Comparison of ENCODE assay signal across 18 cellular contexts in the genomic region with DNA sequence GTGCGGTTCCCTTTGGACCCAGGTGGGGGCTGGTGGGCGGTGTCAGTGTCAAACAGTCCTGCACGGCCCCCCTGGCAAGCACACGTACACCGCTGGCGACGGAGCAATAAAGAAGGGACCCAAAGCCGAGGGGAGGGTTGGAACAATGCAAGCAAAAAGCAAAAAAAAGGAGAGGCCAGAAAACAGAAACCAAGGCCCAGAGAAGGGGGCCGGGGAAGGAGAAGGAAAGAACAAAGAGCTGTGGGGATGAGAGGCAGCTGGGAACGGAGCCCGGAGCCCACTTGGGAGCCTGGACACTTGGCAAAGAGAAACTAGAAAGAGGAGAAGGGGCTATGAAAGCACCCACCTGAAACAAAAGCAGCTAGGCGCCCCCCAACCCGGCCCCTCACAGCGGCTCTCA.
DNase-seq lines count a peak whose midpoint lies in the region; ATAC-seq and TF ChIP-seq lines count a peak whose summit lies in the region.
"Had no signal": no experiment of that assay in that cellular context is flagged by ENCODE, and none has a peak within 500 bp of the region (broad histone marks: within the 10 kb centered on the region; RNA-seq: fewer than 3 reads in every experiment).

No MANE protein-coding gene starts in this region.

- peak overlapping the region; percentile 10 for H2BK15ac ChIP-seq in neuronal stem cell (ENCODE audit: low read length)

- H3K18ac ChIP-seq in neuronal stem cell (ENCODE audit: low read length), result peak overlapping the region; percentile 55

- ATAC-seq in GM18505 (IDR thresholded peaks at IDR 0.05; ENCODE audit: unreplicated experiment), result no peak
- no peak for ATAC-seq in GM21786 (IDR thresholded peaks at IDR 0.05; ENCODE audit: unreplicated experiment)
- ATAC-seq: CD8-positive, alpha-beta T cell; Panc1; Right ventricle myocardium inferior had no signal

- TF ChIP-seq CTCF in testis (IDR thresholded peaks at IDR 0.05), result no peak

- H4K8ac ChIP-seq in neuronal stem cell (ENCODE audit: low read depth, low read length), result no peak overlapping the region

- WGBS in ectodermal cell, 2 experiments, result 88% methylated on average over 14 of the region's 14 CpGs
- no CpG with 5 or more reads among the region's 14 CpGs for WGBS in neuronal stem cell (ENCODE audit: extremely low coverage in 2 of 2, insufficient read length in 2 of 2, insufficient replicate concordance in 1 of 2), 2 donors
- 80 to 82% methylated on average over 12 to 14 of the region's 14 CpGs for WGBS in testis, 2 donors

- H3K4ac ChIP-seq in neuronal stem cell (ENCODE audit: low read length), result no peak overlapping the region

- H3K9ac ChIP-seq in BLaER1 (no peak overlapping the region), neuronal stem cell (ENCODE audit: low read depth, low read length, poor library complexity) (no peak overlapping the region)

- intact Hi-C loops in testis (cut with DNase I; ENCODE audit: low total_unique reads), result no loop called here

- no peaks in the 10 kb centered on the region for H3K79me1 ChIP-seq in neuronal stem cell (ENCODE audit: low read depth, low read length)

- peak overlapping the region; percentile 56 for H2AFZ ChIP-seq in neuronal stem cell (ENCODE audit: low read length)

- no peak overlapping the region for H2BK5ac ChIP-seq in neuronal stem cell (ENCODE audit: low read length)

- H3K14ac ChIP-seq in neuronal stem cell (ENCODE audit: low read length), result no peak overlapping the region

- H2AK5ac ChIP-seq in neuronal stem cell (ENCODE audit: low read depth, low read length), result peak overlapping the region; percentile 59

- no peak overlapping the region for H4K91ac ChIP-seq in neuronal stem cell (ENCODE audit: low read depth, low read length, poor library complexity)

- DNase-seq in NCI-H1092 treated with DMSO at 0.1 percent for 48 hours (lab: John Stamatoyannopoulos, UW) (peak; percentile 45), neuronal stem cell (ENCODE audit: low spot score) (no peak), testis (no peak), NCI-H2029 (lab: John Stamatoyannopoulos, UW) (no peak)
- DNase-seq: 8988T; CD8-positive, alpha-beta T cell; Kasumi-1; MM.1S; NCI-H1105 treated with DMSO at 0.1 percent for 48 hours; NCI-H187 treated with DMSO at 0.1 percent for 48 hours; NCI-H510A; NCI-H774 had no signal

- TF ChIP-seq POLR2A in GM18505 (IDR thresholded peaks at IDR 0.05; ENCODE audit: borderline replicate concordance, extremely low read depth, insufficient read depth, insufficient read length), result no peak
- TF ChIP-seq POLR2A in testis (IDR thresholded peaks at IDR 0.05), result no peak

- H3K4me3 ChIP-seq in BLaER1, result no peak overlapping the region
- no peak overlapping the region for H3K4me3 ChIP-seq in ectodermal cell (ENCODE audit: insufficient read depth, low read depth, low read length)
- no peak overlapping the region for H3K4me3 ChIP-seq in neuronal stem cell (ENCODE audit: low read length in 2 of 2)
- no peak overlapping the region for H3K4me3 ChIP-seq in testis

- no peak overlapping the region for H3K23ac ChIP-seq in neuronal stem cell (ENCODE audit: low read depth, low read length, poor library complexity)

- H4K20me1 ChIP-seq in BLaER1, result no peaks in the 10 kb centered on the region

- H3K36me3 ChIP-seq in BLaER1 (no peaks in the 10 kb centered on the region), ectodermal cell (ENCODE audit: control insufficient read depth, insufficient read depth, low read length) (peaks cover 10% of the 10 kb centered on the region), neuronal stem cell (replicated peaks in 1 of 2; ENCODE audit: control insufficient read depth in 2 of 2, insufficient read depth in 2 of 2, low read length in 2 of 2) (peaks cover 2 to 26% of the 10 kb centered on the region in 2 donors), testis (ENCODE audit: low read depth, missing control alignments) (no peaks in the 10 kb centered on the region)

- H3K4me1 ChIP-seq in BLaER1 (peaks cover 31% of the 10 kb centered on the region), ectodermal cell (ENCODE audit: control insufficient read depth, insufficient read depth, low read length) (peaks cover 6% of the 10 kb centered on the region), neuronal stem cell (ENCODE audit: control insufficient read depth in 2 of 2, insufficient read depth in 1 of 2, low read depth in 1 of 2, low read length in 2 of 2) (peaks cover 8 to 13% of the 10 kb centered on the region in 2 donors), testis (no peaks in the 10 kb centered on the region)

- H3K27me3 ChIP-seq in BLaER1 (no peaks in the 10 kb centered on the region), ectodermal cell (ENCODE audit: control insufficient read depth, insufficient read depth, low read length, poor library complexity, severe bottlenecking) (no peaks in the 10 kb centered on the region), neuronal stem cell (ENCODE audit: control insufficient read depth in 3 of 3, insufficient read depth in 3 of 3, low read depth in 1 of 3, low read length in 3 of 3) (no peaks in the 10 kb centered on the region), testis (no peaks in the 10 kb centered on the region)

- no peak overlapping the region for H2BK12ac ChIP-seq in neuronal stem cell (ENCODE audit: low read length)

- no peak overlapping the region for H2BK120ac ChIP-seq in neuronal stem cell (ENCODE audit: low read depth, low read length)

- H3K4me2 ChIP-seq in BLaER1 (peak overlapping the region; percentile 32; the same call in 1 of the 2 replicates), neuronal stem cell (ENCODE audit: insufficient read depth, low read length, poor library complexity, severe bottlenecking) (no peak overlapping the region)

- no peaks in the 10 kb centered on the region for H3K9me3 ChIP-seq in BLaER1
- no peaks in the 10 kb centered on the region for H3K9me3 ChIP-seq in ectodermal cell (ENCODE audit: control insufficient read depth, low read length)
- H3K9me3 ChIP-seq in neuronal stem cell (replicated peaks in 1 of 2; ENCODE audit: control insufficient read depth in 2 of 2, insufficient read depth in 1 of 2, low read depth in 1 of 2, low read length in 2 of 2), result no peaks in the 10 kb centered on the region
- H3K9me3 ChIP-seq in testis, result no peaks in the 10 kb centered on the region

- H3K27ac ChIP-seq in BLaER1 (no peak overlapping the region), ectodermal cell (ENCODE audit: insufficient read depth, low read depth, low read length, poor library complexity, severe bottlenecking) (peak overlapping the region; percentile 30), neuronal stem cell (replicated peaks; ENCODE audit: low read length) (peak overlapping the region; percentile 9), testis (no peak overlapping the region)

Comparison
In these comparisons a context has a peak if more than half of its experiments do, and no peak if none do; other contexts are left out.
1. H3K27ac ChIP-seq: peak in ectodermal cell (single experiment) and neuronal stem cell (single experiment); none in BLaER1 (single experiment) and testis (0 of 2).